Comparison of ENCODE assay signal across 18 cellular contexts in genomic region chr10:111035542-111035941, GRCh38. TPM values are rescaled to one million over a fixed set of nuclear protein-coding genes. Genes with fewer than 3 reads are reported as not detected.
DNase-seq lines count a peak whose midpoint lies in the region; ATAC-seq and TF ChIP-seq lines count a peak whose summit lies in the region.
"Had no signal": no experiment of that assay in that cellular context is flagged by ENCODE, and none has a peak within 500 bp of the region (broad histone marks: within the 10 kb centered on the region; RNA-seq: fewer than 3 reads in every experiment).

No MANE protein-coding gene starts in this region.

- no peak overlapping the region for H3K4me3 Mint-ChIP-seq in osteocyte (ENCODE audit: unreplicated experiment)
- H3K4me3 Mint-ChIP-seq: CD4-positive, alpha-beta memory T cell had no signal

- ATAC-seq in HG02884 (IDR thresholded peaks at IDR 0.05; ENCODE audit: unreplicated experiment) = no peak
- ATAC-seq: HCT116 had no signal

- H3K27ac ChIP-seq in SJSA1 (peak overlapping the region; percentile 76), uterus (no peak overlapping the region)
- H3K27ac ChIP-seq: PC-9, SK-N-MC had no signal

- TF ChIP-seq CTCF in fibroblast of pulmonary artery (IDR thresholded peaks at IDR 0.05; ENCODE audit: low read length, missing control alignments) (no peak), osteocyte (IDR thresholded peaks at IDR 0.05) (no peak), uterus (IDR thresholded peaks at IDR 0.05) (no peak)

- DNase-seq in EL = peak; percentile 33
- peak in 1 of 2 experiments; percentile 23 for DNase-seq in SJSA1 (ENCODE audit: low read depth in 1 of 2, low spot score in 2 of 2)
- DNase-seq in fibroblast of pulmonary artery (ENCODE audit: low read depth) = peak; percentile 7
- DNase-seq in osteocyte (ENCODE audit: extremely low spot score, unreplicated experiment) = no peak
- DNase-seq in A172 (ENCODE audit: low spot score) = no peak
- DNase-seq in RPMI8226 = no peak
- DNase-seq in uterus = no peak
- DNase-seq: CD4-positive, alpha-beta memory T cell; DMS79; GDM1; KBM-7; NCI-H1436; NCI-H2081; NCI-H524; PC-9 had no signal

- intact Hi-C loops in uterus (cut with DNase I; ENCODE audit: low total_unique reads) = no loop called here

- H3K4me3 ChIP-seq in SJSA1 = no peak overlapping the region
- no peak overlapping the region for H3K4me3 ChIP-seq in fibroblast of pulmonary artery (replicated peaks; ENCODE audit: low read depth, low read length)
- no peak overlapping the region for H3K4me3 ChIP-seq in uterus
- H3K4me3 ChIP-seq: PC-9, SK-N-MC had no signal

- no peak for TF ChIP-seq POLR2A in uterus (IDR thresholded peaks at IDR 0.05)

- H3K36me3 ChIP-seq in SJSA1 = 0 out of 2 replicates have a peak, but pooled peaks cover 6% of the 10 kb centered on the region
- no peaks in the 10 kb centered on the region for H3K36me3 ChIP-seq in uterus

- H3K36me3 Mint-ChIP-seq in osteocyte (ENCODE audit: unreplicated experiment) = peaks cover 23% of the 10 kb centered on the region

- peaks cover 34% of the 10 kb centered on the region for H3K9me3 Mint-ChIP-seq in osteocyte (ENCODE audit: unreplicated experiment)

- no peaks in the 10 kb centered on the region for H3K27me3 Mint-ChIP-seq in osteocyte (ENCODE audit: unreplicated experiment)

- H3K4me1 ChIP-seq in SJSA1 (replicated peaks) (peaks cover 20% of the 10 kb centered on the region), uterus (no peaks in the 10 kb centered on the region)

- H3K27me3 ChIP-seq in SJSA1 (replicated peaks) (no peaks in the 10 kb centered on the region), uterus (no peaks in the 10 kb centered on the region)

- H3K4me1 Mint-ChIP-seq in osteocyte (ENCODE audit: unreplicated experiment) = peaks cover 22% of the 10 kb centered on the region
- H3K4me1 Mint-ChIP-seq: CD4-positive, alpha-beta memory T cell had no signal

- H3K9me3 ChIP-seq in SJSA1 (replicated peaks) = 0 out of 2 replicates have a peak, but pooled peaks cover 2% of the 10 kb centered on the region
- H3K9me3 ChIP-seq in uterus = peaks cover 0 to 17% of the 10 kb centered on the region in 2 donors

- H3K27ac Mint-ChIP-seq in osteocyte (ENCODE audit: unreplicated experiment) = peak overlapping the region; percentile 63
- H3K27ac Mint-ChIP-seq: CD4-positive, alpha-beta memory T cell had no signal

RNA-seq across cellular contexts. Expression of gene ADRA2A, which starts 41.3 kb away (rescaled TPM):
- 0.53 and 0.68 TPM in 2 replicates for total RNA-seq in SJSA1 (2014; rRNA removed; shearing (Covaris generic))
- not detected in 2 replicates for total RNA-seq in osteocyte
- not detected in 2 replicates for total RNA-seq in A172 (2014; rRNA removed; shearing (Covaris generic))
- total RNA-seq in uterus = 1 to 10 TPM in 2 of 4 donors, under 1 TPM in 2; 0.26 to 4.9 (median 2.7) TPM
- total RNA-seq: CD4-positive, alpha-beta memory T cell; PC-9 had no signal

Comparison
In these comparisons a context has a peak if more than half of its experiments do, and no peak if none do; other contexts are left out.
1. DNase-seq: peak in EL (single experiment) and fibroblast of pulmonary artery (single experiment); none in osteocyte (single experiment), A172 (single experiment), RPMI8226 (single experiment) and uterus (0 of 2).